In genomic region chr11:12473366-12473765, GRCh38 we compare ENCODE assay signal across 11 cellular contexts.
"Had no signal": no experiment of that assay in that cellular context is flagged by ENCODE, and none has a peak within 500 bp of the region (broad histone marks: within the 10 kb centered on the region; RNA-seq: fewer than 3 reads in every experiment).

No MANE protein-coding gene starts in this region.

- H3K4me3 Mint-ChIP-seq: activated naive CD4-positive, alpha-beta T cell treated with anti-CD3 and anti-CD28 coated beads, Interleukin-2, amount 50 U/mL, for 24 hours; central memory CD8-positive, alpha-beta T cell had no signal

- H3K27ac Mint-ChIP-seq: activated naive CD4-positive, alpha-beta T cell treated with anti-CD3 and anti-CD28 coated beads, Interleukin-2, amount 50 U/mL, for 24 hours had no signal

- H3K9me3 Mint-ChIP-seq: activated naive CD4-positive, alpha-beta T cell treated with anti-CD3 and anti-CD28 coated beads, Interleukin-2, amount 50 U/mL, for 24 hours; central memory CD8-positive, alpha-beta T cell had no signal

- H3K36me3 Mint-ChIP-seq: activated naive CD4-positive, alpha-beta T cell treated with anti-CD3 and anti-CD28 coated beads, Interleukin-2, amount 50 U/mL, for 24 hours had no signal

- H3K27me3 Mint-ChIP-seq: activated naive CD4-positive, alpha-beta T cell treated with anti-CD3 and anti-CD28 coated beads, Interleukin-2, amount 50 U/mL, for 24 hours had no signal

- H3K4me3 ChIP-seq: body of pancreas, right atrium auricular region, smooth muscle cell, upper lobe of right lung had no signal

- H3K4me1 Mint-ChIP-seq: activated naive CD4-positive, alpha-beta T cell treated with anti-CD3 and anti-CD28 coated beads, Interleukin-2, amount 50 U/mL, for 24 hours; central memory CD8-positive, alpha-beta T cell had no signal

- ATAC-seq: body of pancreas, left colon, upper lobe of right lung had no signal

- DNase-seq: activated CD4-positive, alpha-beta T cell treated with anti-CD3 and anti-CD28 coated beads, Interleukin-2, amount 50 U/mL, for 1 hour; activated effector memory CD4-positive, alpha-beta T cell treated with Interleukin-2 at 50 U/mL for 16 hours; activated T-cell treated with anti-CD3 and anti-CD28 coated beads, Interleukin-2, amount 50 U/mL, for 1 hour; body of pancreas; left colon; upper lobe of right lung had no signal

- H3K27ac ChIP-seq: body of pancreas, parathyroid adenoma, right atrium auricular region, upper lobe of right lung had no signal

- H3K9ac ChIP-seq: parathyroid adenoma had no signal

- H3K27me3 ChIP-seq: body of pancreas, right atrium auricular region, upper lobe of right lung had no signal
